26 cellular contexts compared by ENCODE assay signal in the genomic region with DNA sequence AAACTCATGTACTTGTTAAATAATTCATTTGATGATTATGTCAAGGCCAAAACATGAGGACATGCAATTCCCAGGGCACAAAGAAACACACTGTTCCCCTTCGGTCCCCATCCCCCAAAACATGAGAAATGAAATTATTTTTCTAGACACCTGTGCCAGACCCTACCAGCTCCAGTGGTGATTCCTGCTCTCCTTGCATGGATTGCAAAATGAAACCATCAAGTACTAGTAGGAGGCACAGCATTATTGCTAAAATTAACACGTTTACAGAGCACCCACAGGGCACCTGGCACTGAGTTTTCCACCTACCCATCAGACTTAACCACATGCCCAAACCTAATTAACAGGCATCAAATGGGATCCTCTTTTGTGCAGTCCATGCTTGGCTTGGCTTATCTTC.
"Had no signal": no experiment of that assay in that cellular context is flagged by ENCODE, and none has a peak within 500 bp of the region (broad histone marks: within the 10 kb centered on the region; RNA-seq: fewer than 3 reads in every experiment).

No MANE protein-coding gene starts in this region.

- H3K27me3 ChIP-seq: colonic mucosa, gastrocnemius medialis, ovary, testis, tibial artery, uterus had no signal

- FAIRE-seq: kidney had no signal

- H3K36me3 ChIP-seq: colonic mucosa, ovary, spleen, tibial artery, upper lobe of right lung, uterus had no signal

- H3K27ac ChIP-seq: colonic mucosa, epithelial cell of prostate, gastrocnemius medialis, ovary, psoas muscle, spleen, testis, tibial artery, upper lobe of right lung, uterus had no signal

- H3K9me3 ChIP-seq: colonic mucosa, gastrocnemius medialis, mucosa of descending colon, ovary, psoas muscle, spleen, testis, tibial artery, upper lobe of right lung, uterus had no signal

- H3K4me1 ChIP-seq: colonic mucosa, gastrocnemius medialis, psoas muscle, spleen, testis, upper lobe of right lung, uterus had no signal

- H3K4me3 ChIP-seq: colonic mucosa, gastrocnemius medialis, lung, mucosa of descending colon, ovary, psoas muscle, skin epidermis, spleen, testis, tibial artery, upper lobe of right lung, uterus had no signal

- DNase-seq: colonic mucosa; effector CD8-positive, alpha-beta T cell; endodermal cell; foreskin fibroblast; gastrocnemius medialis; head of caudate nucleus; kidney; mesenchymal stem cell; mucosa of descending colon; naive thymus-derived CD4-positive, alpha-beta T cell; occipital lobe; ovary; posterior cingulate gyrus; psoas muscle; right cardiac atrium; spleen; stimulated activated CD4-positive, alpha-beta T cell treated with anti-CD3 and anti-CD28 coated beads, Interleukin-4, amount 100 ng/mL, for 4 hours; stimulated activated naive CD8-positive, alpha-beta T cell treated with anti-CD3 and anti-CD28 coated beads, Interleukin-15, Interleukin-2, amounts not matched to agents 100 U/mL and 50 U/mL, for 24 hours; substantia nigra; testis; tibial artery; upper lobe of right lung; uterus had no signal
